ENCODE assay signal across 1 cellular context in the genomic region with DNA sequence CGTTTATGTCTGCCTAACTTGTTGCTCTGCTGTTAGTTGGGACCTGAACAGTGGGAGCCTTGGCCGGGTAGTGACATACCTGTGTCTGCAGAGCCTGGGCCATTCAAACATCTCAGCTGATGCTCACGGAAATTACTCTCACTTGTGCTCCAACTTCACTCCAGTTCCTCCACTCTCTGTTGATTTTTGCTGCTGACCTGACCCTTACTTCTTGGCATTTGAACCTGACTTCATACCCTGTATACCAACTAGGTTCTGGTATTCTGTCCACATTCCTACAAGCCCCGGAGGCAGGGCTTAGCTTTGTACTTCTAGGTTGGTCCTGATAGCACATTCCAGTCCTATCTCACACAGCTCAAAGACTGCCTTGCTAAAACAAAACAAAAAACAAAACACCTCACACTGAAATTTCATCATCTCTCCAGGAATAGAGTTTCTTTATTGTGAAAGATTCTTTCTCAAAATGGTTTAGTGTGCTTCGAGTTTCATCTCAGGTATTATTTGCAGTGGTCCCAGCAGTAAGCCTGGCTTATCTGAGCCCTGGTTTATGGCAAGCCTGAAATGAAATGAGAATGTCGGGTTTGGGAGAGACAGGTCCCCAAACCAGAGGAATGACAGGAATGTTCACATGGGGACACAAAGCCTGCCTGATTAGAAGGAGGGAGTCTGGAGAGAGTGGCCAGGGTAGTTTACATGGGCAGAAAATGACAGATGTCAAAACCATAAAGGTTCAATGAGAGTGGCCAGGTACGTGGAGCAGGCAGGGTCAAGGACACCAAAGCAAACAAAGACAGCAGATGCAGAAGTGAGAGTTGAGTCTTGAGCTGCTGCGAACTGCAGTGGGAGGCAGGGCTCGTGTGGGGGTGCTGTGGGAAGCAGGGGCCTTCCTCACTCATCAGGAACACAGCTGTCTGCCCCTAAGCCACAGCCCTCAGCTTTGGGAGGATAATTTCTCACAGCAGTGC.
TF ChIP-seq lines count a peak whose summit lies in the region.

No MANE protein-coding gene starts in this region.

TF ChIP-seq in H1, 55 proteins besides CTCF, POLR2A, EP300 and RAD21:
- no peak for TF ChIP-seq BRCA1 (IDR thresholded peaks at IDR 0.05; ENCODE audit: low read depth, low read length)
- peak; percentile 92 for TF ChIP-seq TEAD4 (IDR thresholded peaks at IDR 0.05; ENCODE audit: low read depth, low read length)
